Comparison of ENCODE assay signal across 28 cellular contexts in the genomic region with DNA sequence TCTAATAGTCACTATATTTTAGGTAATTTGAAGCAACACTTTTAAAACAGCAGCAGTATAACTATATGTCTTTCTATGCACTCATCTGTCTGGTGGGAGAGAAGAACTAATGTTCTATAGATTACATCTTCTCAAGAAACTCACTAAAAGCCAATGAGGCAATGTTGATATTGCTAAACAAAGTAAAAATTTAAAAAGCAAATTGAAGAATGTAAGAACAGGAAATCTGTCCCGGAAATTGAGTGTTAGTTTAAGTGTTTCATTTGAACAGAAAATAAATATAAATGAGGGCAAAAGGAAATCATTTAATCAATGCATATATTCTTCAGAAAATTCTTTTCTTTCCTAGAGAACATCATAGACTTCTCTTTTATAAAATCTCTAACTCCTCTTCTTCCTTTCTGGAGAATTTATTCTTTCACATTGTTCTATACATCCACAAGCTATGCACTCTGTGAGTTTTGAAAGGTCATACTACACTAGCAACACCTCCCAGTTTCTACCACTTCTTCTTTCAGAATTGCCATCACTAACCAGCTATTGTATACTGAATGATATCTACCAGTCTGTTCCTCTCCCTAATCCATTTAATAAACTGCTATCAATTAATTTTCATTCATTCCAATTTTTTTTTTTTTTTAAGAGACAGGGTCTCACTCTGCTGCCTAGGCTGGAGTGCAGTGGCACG.
"Had no signal": no experiment of that assay in that cellular context is flagged by ENCODE, and none has a peak within 500 bp of the region (broad histone marks: within the 10 kb centered on the region; RNA-seq: fewer than 3 reads in every experiment).

No MANE protein-coding gene starts in this region.

- H3K27me3 ChIP-seq: neural progenitor cell, ovary, right lobe of liver, sigmoid colon, stomach, thyroid gland, tibial nerve, upper lobe of left lung, vagina had no signal

- H3K9me3 ChIP-seq: ovary, psoas muscle, right lobe of liver, sigmoid colon, stomach, thoracic aorta, thyroid gland, tibial nerve, upper lobe of left lung, vagina had no signal

- H3K4me3 ChIP-seq: neural progenitor cell, ovary, psoas muscle, right lobe of liver, sigmoid colon, stomach, thoracic aorta, thyroid gland, tibial nerve, upper lobe of left lung, vagina had no signal

- H3K9me3 Mint-ChIP-seq: nephron progenitor cell; neural progenitor cell; stimulated activated naive B cell treated with anti-CD40 and anti-IgM and Interleukin-4, amounts not matched to agents 10 μg/mL and 1 μg/mL and 100 μg/mL, for 72 hours had no signal

- H3K27ac ChIP-seq: neural progenitor cell, ovary, parathyroid adenoma, psoas muscle, right lobe of liver, sigmoid colon, stomach, thoracic aorta, thyroid gland, tibial nerve, upper lobe of left lung, vagina had no signal

- H3K36me3 Mint-ChIP-seq: naive thymus-derived CD8-positive, alpha-beta T cell; neural progenitor cell; stimulated activated effector memory CD8-positive, alpha-beta T cell treated with anti-CD3 and anti-CD28 coated beads, Interleukin-12 subunit alpha, Interleukin-12 subunit beta, amount 100 ng/mL, for 72 hours; stimulated activated naive B cell treated with anti-CD40 and anti-IgM and Interleukin-4, amounts not matched to agents 10 μg/mL and 1 μg/mL and 100 μg/mL, for 72 hours had no signal

- H3K4me1 ChIP-seq: neural progenitor cell, parathyroid adenoma, psoas muscle, right lobe of liver, sigmoid colon, stomach, thyroid gland, tibial nerve, upper lobe of left lung, vagina had no signal

- H3K4me3 Mint-ChIP-seq: naive thymus-derived CD8-positive, alpha-beta T cell; natural killer cell treated with Interleukin-12 subunit alpha and Interleukin-12 subunit beta and Interleukin-15 and Interleukin-18, amount 100 ng/mL, for 72 hours; nephron progenitor cell; neural progenitor cell; stimulated activated effector memory CD8-positive, alpha-beta T cell treated with anti-CD3 and anti-CD28 coated beads, Interleukin-12 subunit alpha, Interleukin-12 subunit beta, amount 100 ng/mL, for 72 hours; stimulated activated naive B cell treated with anti-CD40 and anti-IgM and Interleukin-4, amounts not matched to agents 10 μg/mL and 1 μg/mL and 100 μg/mL, for 72 hours; stimulated activated naive CD8-positive, alpha-beta T cell treated with anti-CD3 and anti-CD28 coated beads, Interleukin-15, Interleukin-2, amounts not matched to agents 100 ng/mL and 50 ng/mL, for 24 hours had no signal

- H3K4me1 Mint-ChIP-seq: naive thymus-derived CD8-positive, alpha-beta T cell; nephron progenitor cell; stimulated activated effector memory CD8-positive, alpha-beta T cell treated with anti-CD3 and anti-CD28 coated beads, Interleukin-12 subunit alpha, Interleukin-12 subunit beta, amount 100 ng/mL, for 72 hours; stimulated activated naive B cell treated with anti-CD40 and anti-IgM and Interleukin-4, amounts not matched to agents 10 μg/mL and 1 μg/mL and 100 μg/mL, for 72 hours had no signal

- H3K27me3 Mint-ChIP-seq: natural killer cell treated with Interleukin-12 subunit alpha and Interleukin-12 subunit beta and Interleukin-15 and Interleukin-18, amount 100 ng/mL, for 72 hours; progenitor cell of endocrine pancreas; stimulated activated naive B cell treated with anti-CD40 and anti-IgM and Interleukin-4, amounts not matched to agents 10 μg/mL and 1 μg/mL and 100 μg/mL, for 72 hours; stimulated activated naive CD8-positive, alpha-beta T cell treated with anti-CD3 and anti-CD28 coated beads, Interleukin-15, Interleukin-2, amounts not matched to agents 100 ng/mL and 50 ng/mL, for 24 hours had no signal

- DNase-seq: naive thymus-derived CD8-positive, alpha-beta T cell; nephron progenitor cell; occipital lobe; ovary; posterior cingulate gyrus; psoas muscle; right cardiac atrium; right lobe of liver; sigmoid colon; small intestine; stimulated activated CD4-positive, alpha-beta T cell treated with anti-CD3 and anti-CD28 coated beads, Interleukin-15, amount 100 ng/mL, for 24 hours; stimulated activated CD4-positive, alpha-beta T cell treated with anti-CD3 and anti-CD28 coated beads, Interleukin-2, amount 100 ng/mL, for 24 hours; stimulated activated CD4-positive, alpha-beta T cell treated with anti-CD3 and anti-CD28 coated beads, Interleukin-2, amount 100 ng/mL, for 48 hours; stimulated activated CD4-positive, alpha-beta T cell treated with anti-CD3 and anti-CD28 coated beads, Interleukin-4, amount 100 ng/mL, for 24 hours; stimulated activated naive B cell treated with anti-CD40 and anti-IgM and Interleukin-4, amounts not matched to agents 10 μg/mL and 1 μg/mL and 100 μg/mL, for 72 hours; stimulated activated naive CD4-positive, alpha-beta T cell treated with Interleukin-2 at 50 U/mL for 16 hours; stomach; thyroid gland; upper lobe of left lung had no signal

- ATAC-seq: naive thymus-derived CD8-positive, alpha-beta T cell; natural killer cell treated with Interleukin-12 subunit alpha and Interleukin-12 subunit beta and Interleukin-15 and Interleukin-18, amount 100 ng/mL, for 72 hours; psoas muscle; right cardiac atrium; right lobe of liver; stimulated activated effector memory CD8-positive, alpha-beta T cell treated with anti-CD3 and anti-CD28 coated beads, Interleukin-12 subunit alpha, Interleukin-12 subunit beta, amount 100 ng/mL, for 72 hours had no signal

- H3K36me3 ChIP-seq: neural progenitor cell, ovary, right lobe of liver, sigmoid colon, stomach, thoracic aorta, thyroid gland, tibial nerve, upper lobe of left lung, vagina had no signal

- H3K9ac ChIP-seq: neural progenitor cell, parathyroid adenoma had no signal

- H3K27ac Mint-ChIP-seq: naive thymus-derived CD8-positive, alpha-beta T cell; natural killer cell treated with Interleukin-12 subunit alpha and Interleukin-12 subunit beta and Interleukin-15 and Interleukin-18, amount 100 ng/mL, for 72 hours; nephron progenitor cell; neural progenitor cell; progenitor cell of endocrine pancreas; stimulated activated effector memory CD8-positive, alpha-beta T cell treated with anti-CD3 and anti-CD28 coated beads, Interleukin-12 subunit alpha, Interleukin-12 subunit beta, amount 100 ng/mL, for 72 hours; stimulated activated naive B cell treated with anti-CD40 and anti-IgM and Interleukin-4, amounts not matched to agents 10 μg/mL and 1 μg/mL and 100 μg/mL, for 72 hours; stimulated activated naive CD8-positive, alpha-beta T cell treated with anti-CD3 and anti-CD28 coated beads, Interleukin-15, Interleukin-2, amounts not matched to agents 100 ng/mL and 50 ng/mL, for 24 hours had no signal
